5 cellular contexts compared by ENCODE assay signal in genomic region chr1:2568187-2568816, GRCh38. TPM values are rescaled to one million over a fixed set of nuclear protein-coding genes. Genes with fewer than 3 reads are reported as not detected.
"Had no signal": no experiment of that assay in that cellular context is flagged by ENCODE, and none has a peak within 500 bp of the region (broad histone marks: within the 10 kb centered on the region; RNA-seq: fewer than 3 reads in every experiment).

No MANE protein-coding gene starts in this region.

RNA-seq across cellular contexts. Expression of gene HES5, which starts 38.2 kb away (rescaled TPM):
- total RNA-seq: hepatocyte, lung microvascular endothelial cell, osteoblast, vagina had no signal
- polyA plus RNA-seq: naive thymus-derived CD8-positive, alpha-beta T cell had no signal
